Comparison of ENCODE assay signal across 1 cellular context in the genomic region with DNA sequence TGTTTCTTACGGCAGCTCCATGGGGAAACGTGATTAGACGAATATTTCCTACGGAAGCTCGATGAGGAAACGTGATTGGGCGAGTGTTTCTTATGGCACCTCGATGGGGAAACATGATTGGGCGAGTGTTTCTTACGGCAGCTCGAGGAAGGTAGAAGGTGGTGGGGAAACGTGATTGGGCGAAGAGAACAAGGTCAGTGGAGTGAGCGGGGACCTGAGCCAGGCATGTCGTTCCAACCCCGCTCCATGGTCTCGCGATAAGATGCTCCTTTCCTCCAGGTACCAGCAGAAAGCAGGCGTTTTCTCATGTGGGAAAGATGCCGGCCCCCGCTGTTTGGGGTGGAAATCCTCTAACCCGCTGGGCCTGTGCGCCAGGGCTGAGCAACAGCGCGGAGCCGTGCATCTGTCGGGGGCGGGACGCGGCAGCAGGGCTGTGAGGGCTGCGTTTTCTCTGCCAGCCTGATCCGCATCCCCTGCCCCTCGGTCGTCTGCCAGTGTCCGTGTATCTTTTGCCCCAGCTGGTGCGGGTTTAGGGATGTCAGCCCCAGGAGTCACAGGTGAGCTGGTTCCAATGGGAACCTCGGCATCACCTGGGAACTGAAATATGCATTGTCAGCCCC.
TF ChIP-seq lines count a peak whose summit lies in the region.

No MANE protein-coding gene starts in this region.

TF ChIP-seq in H1, 55 proteins besides CTCF, POLR2A, EP300 and RAD21 (continued from another document):
- TF ChIP-seq, protein P1, sequence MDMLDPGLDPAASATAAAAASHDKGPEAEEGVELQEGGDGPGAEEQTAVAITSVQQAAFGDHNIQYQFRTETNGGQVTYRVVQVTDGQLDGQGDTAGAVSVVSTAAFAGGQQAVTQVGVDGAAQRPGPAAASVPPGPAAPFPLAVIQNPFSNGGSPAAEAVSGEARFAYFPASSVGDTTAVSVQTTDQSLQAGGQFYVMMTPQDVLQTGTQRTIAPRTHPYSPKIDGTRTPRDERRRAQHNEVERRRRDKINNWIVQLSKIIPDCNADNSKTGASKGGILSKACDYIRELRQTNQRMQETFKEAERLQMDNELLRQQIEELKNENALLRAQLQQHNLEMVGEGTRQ (IDR thresholded peaks at IDR 0.05; ENCODE audit: low read length), result no peak
- TF ChIP-seq, protein P2, sequence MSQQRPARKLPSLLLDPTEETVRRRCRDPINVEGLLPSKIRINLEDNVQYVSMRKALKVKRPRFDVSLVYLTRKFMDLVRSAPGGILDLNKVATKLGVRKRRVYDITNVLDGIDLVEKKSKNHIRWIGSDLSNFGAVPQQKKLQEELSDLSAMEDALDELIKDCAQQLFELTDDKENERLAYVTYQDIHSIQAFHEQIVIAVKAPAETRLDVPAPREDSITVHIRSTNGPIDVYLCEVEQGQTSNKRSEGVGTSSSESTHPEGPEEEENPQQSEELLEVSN (IDR thresholded peaks at IDR 0.05), result no peak
- TF ChIP-seq BCL11A (IDR thresholded peaks at IDR 0.05; ENCODE audit: low read depth in 2 of 2, low read length in 2 of 2), result no peak
- no peak for TF ChIP-seq ASH2L (IDR thresholded peaks at IDR 0.05; ENCODE audit: low read length)
- no peak for TF ChIP-seq CEBPB (IDR thresholded peaks at IDR 0.05; ENCODE audit: low read depth, low read length)
- no peak for TF ChIP-seq CHD2 (IDR thresholded peaks at IDR 0.05; ENCODE audit: low read length)
- no peak for TF ChIP-seq EGR1 (IDR thresholded peaks at IDR 0.05; ENCODE audit: borderline replicate concordance, low read depth, low read length)
- no peak for TF ChIP-seq CREB1 (IDR thresholded peaks at IDR 0.05)
- TF ChIP-seq EZH2 (IDR thresholded peaks at IDR 0.05; ENCODE audit: low read depth, low read length, severe bottlenecking), result no peak
- no peak for TF ChIP-seq SAP30 (IDR thresholded peaks at IDR 0.05; ENCODE audit: insufficient read depth, insufficient replicate concordance, low read length)
- no peak for TF ChIP-seq KDM4A (IDR thresholded peaks at IDR 0.05; ENCODE audit: low read depth, low read length, severe bottlenecking)
- TF ChIP-seq CBX5 (IDR thresholded peaks at IDR 0.05; ENCODE audit: low read depth, low read length), result no peak
- TF ChIP-seq SIX5 (IDR thresholded peaks at IDR 0.05; ENCODE audit: low read depth, low read length), result no peak
- no peak for TF ChIP-seq BRCA1 (IDR thresholded peaks at IDR 0.05; ENCODE audit: low read depth, low read length)
TF ChIP-seq in H1: peak in this region for 0.
